In the genomic region with DNA sequence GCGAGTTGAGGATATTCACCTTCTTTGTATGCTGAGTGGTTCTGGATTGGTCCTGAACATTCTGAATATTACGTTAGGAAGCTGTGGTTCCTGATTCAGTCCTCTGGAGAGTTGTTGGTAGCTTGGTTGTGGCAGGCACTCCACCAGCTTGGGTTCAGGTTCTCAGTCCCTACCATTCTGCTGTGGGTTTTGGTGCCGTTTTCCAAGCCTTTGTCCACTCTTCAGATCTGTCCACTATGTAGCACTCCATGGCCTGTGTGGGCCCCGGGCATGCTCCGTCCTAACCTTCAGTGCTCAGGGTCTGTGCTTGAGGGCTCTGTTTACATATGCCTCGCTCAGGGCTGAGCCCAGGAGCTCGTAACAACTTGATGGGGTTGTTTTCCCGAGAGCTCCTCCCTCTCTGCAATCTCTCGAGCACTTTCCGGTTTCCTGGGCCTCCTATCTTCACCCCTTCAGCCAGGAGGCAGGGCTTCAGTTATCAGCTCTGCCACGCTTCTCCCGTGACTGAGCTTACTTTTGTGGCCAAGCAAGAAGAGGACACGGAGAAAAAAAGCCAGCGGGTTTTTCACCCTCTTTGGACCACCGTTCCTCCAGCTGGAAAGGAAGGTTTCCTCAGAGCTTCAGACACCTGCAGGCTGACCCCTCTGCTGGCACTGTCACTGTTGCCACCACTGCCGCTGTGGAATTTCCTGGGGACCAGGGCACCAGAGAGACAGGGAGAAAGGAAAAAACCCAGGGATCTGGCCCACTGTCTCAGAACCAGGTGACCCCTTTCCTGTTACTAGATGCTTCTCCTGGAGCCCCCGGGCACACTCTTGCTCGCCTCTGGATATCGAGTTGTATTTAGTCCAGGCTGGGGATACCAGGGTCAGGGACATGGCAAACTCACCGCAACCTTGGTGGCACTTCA, we compare ENCODE assay signal across 1 cellular context.
TF ChIP-seq lines count a peak whose summit lies in the region.

No MANE protein-coding gene starts in this region.

TF ChIP-seq in K562, 482 proteins besides CTCF, POLR2A, EP300 and RAD21 (continued from another document and continues in another):
- TF ChIP-seq, protein P1, sequence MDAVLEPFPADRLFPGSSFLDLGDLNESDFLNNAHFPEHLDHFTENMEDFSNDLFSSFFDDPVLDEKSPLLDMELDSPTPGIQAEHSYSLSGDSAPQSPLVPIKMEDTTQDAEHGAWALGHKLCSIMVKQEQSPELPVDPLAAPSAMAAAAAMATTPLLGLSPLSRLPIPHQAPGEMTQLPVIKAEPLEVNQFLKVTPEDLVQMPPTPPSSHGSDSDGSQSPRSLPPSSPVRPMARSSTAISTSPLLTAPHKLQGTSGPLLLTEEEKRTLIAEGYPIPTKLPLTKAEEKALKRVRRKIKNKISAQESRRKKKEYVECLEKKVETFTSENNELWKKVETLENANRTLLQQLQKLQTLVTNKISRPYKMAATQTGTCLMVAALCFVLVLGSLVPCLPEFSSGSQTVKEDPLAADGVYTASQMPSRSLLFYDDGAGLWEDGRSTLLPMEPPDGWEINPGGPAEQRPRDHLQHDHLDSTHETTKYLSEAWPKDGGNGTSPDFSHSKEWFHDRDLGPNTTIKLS (IDR thresholded peaks at IDR 0.05; ENCODE audit: borderline replicate concordance, low read depth) = peak; percentile 86
- TF ChIP-seq TCF3 (CRISPR knock-in tag; IDR thresholded peaks at IDR 0.05) (peak; percentile 93), PTRF (tag; IDR thresholded peaks at IDR 0.05) (no peak), FOXJ2 (tag; IDR thresholded peaks at IDR 0.05) (peak; percentile 91), ZNF263 (CRISPR knock-in tag; IDR thresholded peaks at IDR 0.05; ENCODE audit: borderline replicate concordance) (peak; percentile 54; the same call in 1 of the 2 replicates), CXXC5 (CRISPR knock-in tag; IDR thresholded peaks at IDR 0.05) (peak; percentile 97), SMAD4 (CRISPR knock-in tag; conservative IDR thresholded peaks at IDR 0.05) (peak; percentile 73), SREBF2 (CRISPR knock-in tag; IDR thresholded peaks at IDR 0.05) (no peak), FOSL1 (tag; conservative IDR thresholded peaks at IDR 0.05) (peak; percentile 63), HBP1 (CRISPR knock-in tag; IDR thresholded peaks at IDR 0.05) (no peak), MEF2A (IDR thresholded peaks at IDR 0.05; ENCODE audit: control insufficient read depth, low read depth, low read length) (0 out of 2 replicates have a peak, but pooled peaks have one; percentile 29), IFI16 (CRISPR knock-in tag; IDR thresholded peaks at IDR 0.05) (no peak), CBX5 (IDR thresholded peaks at IDR 0.05; ENCODE audit: borderline replicate concordance, low read depth) (peak; percentile 13; the same call in 1 of the 2 replicates), CBX3 (IDR thresholded peaks at IDR 0.05; ENCODE audit: borderline replicate concordance in 1 of 2, low read length in 2 of 2) (peak in 1 of 2 experiments; percentile 52; a peak in 1 of 3 replicates), MAZ (CRISPR knock-in tag; conservative IDR thresholded peaks at IDR 0.05 in 1 of 2, IDR thresholded peaks at IDR 0.05 in 1 of 2) (peak; percentile 15 to 57; a peak in 2 of 4 replicates), SMAD3 (CRISPR knock-in tag; conservative IDR thresholded peaks at IDR 0.05) (peak; percentile 79), MNT (conservative IDR thresholded peaks at IDR 0.05) (no peak), GABPB1 (CRISPR knock-in tag; IDR thresholded peaks at IDR 0.05) (peak; percentile 70; the same call in 1 of the 2 replicates), BRD4 (IDR thresholded peaks at IDR 0.05) (peak; percentile 77; the same call in 1 of the 2 replicates), DMBX1 (CRISPR knock-in tag; IDR thresholded peaks at IDR 0.05; ENCODE audit: borderline replicate concordance) (peak; percentile 86), RBBP5 (IDR thresholded peaks at IDR 0.05; ENCODE audit: borderline replicate concordance, insufficient read depth, low read length, poor library complexity, severe bottlenecking) (peak; percentile 72), ZBTB49 (CRISPR knock-in tag; IDR thresholded peaks at IDR 0.05; ENCODE audit: borderline replicate concordance) (0 out of 2 replicates have a peak, but pooled peaks have one; percentile 41), ATF1 (CRISPR knock-in tag; IDR thresholded peaks at IDR 0.05) (no peak), ATF1 (tag; IDR thresholded peaks at IDR 0.05) (peak; percentile 78), PHB2 (IDR thresholded peaks at IDR 0.05; ENCODE audit: low read depth) (peak; percentile 69; the same call in 1 of the 2 replicates), ZEB2 (IDR thresholded peaks at IDR 0.05) (peak; percentile 45; the same call in 1 of the 2 replicates), BHLHE40 (IDR thresholded peaks at IDR 0.05; ENCODE audit: low read length) (peak; percentile 100), FOXA3 (CRISPR knock-in tag; conservative IDR thresholded peaks at IDR 0.05 in 1 of 2, IDR thresholded peaks at IDR 0.05 in 1 of 2) (peak; percentile 88 to 92; a peak in 3 of 4 replicates), CBX1 (IDR thresholded peaks at IDR 0.05; ENCODE audit: low read depth) (peak; percentile 76), ZZZ3 (IDR thresholded peaks at IDR 0.05) (no peak), DLX4 (CRISPR knock-in tag; IDR thresholded peaks at IDR 0.05) (no peak), ZSCAN29 (IDR thresholded peaks at IDR 0.05) (peak; percentile 39; the same call in 1 of the 2 replicates), MEF2D (tag; conservative IDR thresholded peaks at IDR 0.05; ENCODE audit: low read depth) (no peak; the same call in 1 of the 2 replicates), SREBF1 (IDR thresholded peaks at IDR 0.05; ENCODE audit: borderline replicate concordance, low read depth, low read length) (no peak)
- TF ChIP-seq, protein P2, sequence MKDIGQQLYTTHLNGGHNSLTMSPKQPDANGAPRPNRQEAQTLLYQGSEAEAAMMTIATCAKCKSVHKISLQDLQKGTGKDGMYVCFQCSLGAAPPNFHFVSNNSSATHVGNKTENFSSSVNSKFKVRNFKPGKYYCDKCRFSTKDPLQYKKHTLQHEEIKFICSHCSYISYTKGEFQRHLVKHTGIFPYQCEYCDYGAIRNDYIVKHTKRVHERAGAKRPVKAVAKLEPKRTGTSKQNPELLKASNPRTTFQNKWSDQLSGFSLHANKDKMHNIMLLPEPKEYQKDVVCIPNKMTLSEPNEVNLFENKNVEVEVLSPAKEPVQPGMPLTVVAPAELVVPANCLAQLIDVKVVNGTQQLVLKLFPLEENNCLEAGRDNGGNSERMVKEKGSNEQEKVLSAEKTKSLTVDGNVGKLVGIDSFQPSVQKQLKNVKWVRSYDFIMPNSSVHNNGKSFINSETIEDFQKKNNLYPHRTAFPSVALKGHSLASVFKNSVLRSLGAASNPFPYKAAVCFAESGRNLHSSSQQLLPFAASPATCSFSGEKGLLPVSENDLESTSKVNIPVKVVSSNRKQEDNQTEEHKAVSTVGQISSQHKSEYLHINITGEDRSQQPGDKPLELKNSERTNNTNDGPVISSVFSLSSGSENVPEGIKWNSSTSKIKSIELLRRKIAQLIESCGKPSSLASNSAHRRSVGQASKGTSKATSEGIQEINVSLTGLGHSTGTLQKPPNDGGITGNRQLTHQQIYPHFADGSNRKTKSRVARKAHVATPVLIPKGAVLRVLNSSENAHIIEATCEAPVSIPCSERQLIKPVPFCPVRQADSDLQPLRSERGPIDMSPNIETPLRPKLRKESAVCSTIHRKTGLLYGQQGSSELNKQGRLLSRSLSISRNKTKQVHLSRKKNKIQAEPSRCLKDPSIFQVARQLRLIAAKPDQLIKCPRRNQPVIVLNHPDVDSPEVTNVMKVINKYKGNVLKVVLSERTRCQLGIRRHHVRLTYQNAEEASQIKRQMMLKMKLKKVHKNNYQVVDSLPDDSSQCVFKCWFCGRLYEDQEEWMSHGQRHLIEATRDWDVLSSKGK (CRISPR knock-in tag; IDR thresholded peaks at IDR 0.05) = no peak
- TF ChIP-seq, protein P3, sequence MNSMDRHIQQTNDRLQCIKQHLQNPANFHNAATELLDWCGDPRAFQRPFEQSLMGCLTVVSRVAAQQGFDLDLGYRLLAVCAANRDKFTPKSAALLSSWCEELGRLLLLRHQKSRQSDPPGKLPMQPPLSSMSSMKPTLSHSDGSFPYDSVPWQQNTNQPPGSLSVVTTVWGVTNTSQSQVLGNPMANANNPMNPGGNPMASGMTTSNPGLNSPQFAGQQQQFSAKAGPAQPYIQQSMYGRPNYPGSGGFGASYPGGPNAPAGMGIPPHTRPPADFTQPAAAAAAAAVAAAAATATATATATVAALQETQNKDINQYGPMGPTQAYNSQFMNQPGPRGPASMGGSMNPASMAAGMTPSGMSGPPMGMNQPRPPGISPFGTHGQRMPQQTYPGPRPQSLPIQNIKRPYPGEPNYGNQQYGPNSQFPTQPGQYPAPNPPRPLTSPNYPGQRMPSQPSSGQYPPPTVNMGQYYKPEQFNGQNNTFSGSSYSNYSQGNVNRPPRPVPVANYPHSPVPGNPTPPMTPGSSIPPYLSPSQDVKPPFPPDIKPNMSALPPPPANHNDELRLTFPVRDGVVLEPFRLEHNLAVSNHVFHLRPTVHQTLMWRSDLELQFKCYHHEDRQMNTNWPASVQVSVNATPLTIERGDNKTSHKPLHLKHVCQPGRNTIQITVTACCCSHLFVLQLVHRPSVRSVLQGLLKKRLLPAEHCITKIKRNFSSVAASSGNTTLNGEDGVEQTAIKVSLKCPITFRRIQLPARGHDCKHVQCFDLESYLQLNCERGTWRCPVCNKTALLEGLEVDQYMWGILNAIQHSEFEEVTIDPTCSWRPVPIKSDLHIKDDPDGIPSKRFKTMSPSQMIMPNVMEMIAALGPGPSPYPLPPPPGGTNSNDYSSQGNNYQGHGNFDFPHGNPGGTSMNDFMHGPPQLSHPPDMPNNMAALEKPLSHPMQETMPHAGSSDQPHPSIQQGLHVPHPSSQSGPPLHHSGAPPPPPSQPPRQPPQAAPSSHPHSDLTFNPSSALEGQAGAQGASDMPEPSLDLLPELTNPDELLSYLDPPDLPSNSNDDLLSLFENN (IDR thresholded peaks at IDR 0.05; ENCODE audit: low read depth in 2 of 2, low read length in 2 of 2) = peak in 1 of 2 experiments; percentile 84; a peak in 2 of 4 replicates
- TF ChIP-seq, protein P4, sequence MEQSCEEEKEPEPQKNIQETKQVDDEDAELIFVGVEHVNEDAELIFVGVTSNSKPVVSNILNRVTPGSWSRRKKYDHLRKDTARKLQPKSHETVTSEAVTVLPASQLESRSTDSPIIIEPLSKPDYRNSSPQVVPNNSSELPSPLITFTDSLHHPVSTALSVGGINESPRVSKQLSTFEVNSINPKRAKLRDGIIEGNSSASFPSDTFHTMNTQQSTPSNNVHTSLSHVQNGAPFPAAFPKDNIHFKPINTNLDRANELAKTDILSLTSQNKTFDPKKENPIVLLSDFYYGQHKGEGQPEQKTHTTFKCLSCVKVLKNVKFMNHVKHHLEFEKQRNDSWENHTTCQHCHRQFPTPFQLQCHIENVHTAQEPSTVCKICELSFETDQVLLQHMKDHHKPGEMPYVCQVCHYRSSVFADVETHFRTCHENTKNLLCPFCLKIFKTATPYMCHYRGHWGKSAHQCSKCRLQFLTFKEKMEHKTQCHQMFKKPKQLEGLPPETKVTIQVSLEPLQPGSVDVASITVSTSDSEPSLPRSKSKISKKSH (CRISPR knock-in tag; IDR thresholded peaks at IDR 0.05) = 0 out of 2 replicates have a peak, but pooled peaks have one; percentile 19
- TF ChIP-seq, protein P5, sequence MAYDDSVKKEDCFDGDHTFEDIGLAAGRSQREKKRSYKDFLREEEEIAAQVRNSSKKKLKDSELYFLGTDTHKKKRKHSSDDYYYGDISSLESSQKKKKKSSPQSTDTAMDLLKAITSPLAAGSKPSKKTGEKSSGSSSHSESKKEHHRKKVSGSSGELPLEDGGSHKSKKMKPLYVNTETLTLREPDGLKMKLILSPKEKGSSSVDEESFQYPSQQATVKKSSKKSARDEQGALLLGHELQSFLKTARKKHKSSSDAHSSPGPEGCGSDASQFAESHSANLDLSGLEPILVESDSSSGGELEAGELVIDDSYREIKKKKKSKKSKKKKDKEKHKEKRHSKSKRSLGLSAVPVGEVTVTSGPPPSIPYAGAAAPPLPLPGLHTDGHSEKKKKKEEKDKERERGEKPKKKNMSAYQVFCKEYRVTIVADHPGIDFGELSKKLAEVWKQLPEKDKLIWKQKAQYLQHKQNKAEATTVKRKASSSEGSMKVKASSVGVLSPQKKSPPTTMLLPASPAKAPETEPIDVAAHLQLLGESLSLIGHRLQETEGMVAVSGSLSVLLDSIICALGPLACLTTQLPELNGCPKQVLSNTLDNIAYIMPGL (CRISPR knock-in tag; IDR thresholded peaks at IDR 0.05) = no peak
